In the genomic region with DNA sequence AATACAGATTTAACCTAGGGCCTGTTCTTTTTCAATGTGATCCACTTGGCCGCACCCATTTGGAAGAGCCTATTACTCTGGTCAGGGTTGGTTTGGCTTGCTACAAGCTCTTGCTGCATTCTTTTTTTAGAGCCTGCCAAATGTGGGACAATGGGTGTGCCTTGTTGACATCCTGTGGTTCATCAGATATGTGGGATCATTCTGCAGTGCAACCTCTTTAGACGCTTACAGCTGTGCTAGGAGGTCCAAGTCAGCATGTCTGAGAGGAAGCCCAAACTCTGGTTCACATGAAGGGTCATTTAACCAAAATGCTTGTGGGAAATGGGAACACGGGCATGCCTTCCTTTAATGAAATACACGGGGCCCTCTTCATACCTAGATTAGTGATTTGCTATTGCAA, we compare ENCODE assay signal across 14 cellular contexts.
DNase-seq lines count a peak whose midpoint lies in the region; ATAC-seq and TF ChIP-seq lines count a peak whose summit lies in the region.
"Had no signal": no experiment of that assay in that cellular context is flagged by ENCODE, and none has a peak within 500 bp of the region (broad histone marks: within the 10 kb centered on the region; RNA-seq: fewer than 3 reads in every experiment).

No MANE protein-coding gene starts in this region.

- ATAC-seq in GM18867 (IDR thresholded peaks at IDR 0.05; ENCODE audit: unreplicated experiment): no peak

- DNase-seq in AG08396 (ENCODE audit: low spot score) (peak; percentile 84), H4 (ENCODE audit: low spot score) (peak; percentile 42), dermis blood vessel endothelial cell (peak; percentile 19), kidney tubule cell (ENCODE audit: low spot score) (peak; percentile 4), DMS114 treated with DMSO at 0.1 percent for 48 hours (lab: John Stamatoyannopoulos, UW; ENCODE audit: unreplicated experiment) (no peak), stomach (no peak), NCI-H1092 treated with DMSO at 0.1 percent for 48 hours (lab: John Stamatoyannopoulos, UW) (no peak)
- DNase-seq: AML-193, DMS153, endodermal cell, NCI-H2107, spleen had no signal

- intact Hi-C loops in stomach (cut with DNase I; ENCODE audit: low total_unique reads): no loop called here

- no peaks in the 10 kb centered on the region for H3K27me3 ChIP-seq in stomach
- H3K27me3 ChIP-seq: spleen had no signal

- TF ChIP-seq CTCF in stomach (IDR thresholded peaks at IDR 0.05): no peak

- no peak overlapping the region for H3K4me3 ChIP-seq in stomach
- H3K4me3 ChIP-seq: SK-N-MC, spleen had no signal

- H3K4me1 ChIP-seq in stomach: no peaks in the 10 kb centered on the region
- H3K4me1 ChIP-seq: spleen had no signal

- TF ChIP-seq POLR2A in stomach (IDR thresholded peaks at IDR 0.05): no peak

- no peak overlapping the region for H3K27ac ChIP-seq in stomach
- H3K27ac ChIP-seq: SK-N-MC, spleen had no signal

- H3K36me3 ChIP-seq in stomach: no peaks in the 10 kb centered on the region
- H3K36me3 ChIP-seq: spleen had no signal

- TF ChIP-seq EP300 in stomach (IDR thresholded peaks at IDR 0.05): no peak

- WGBS in stomach, 5 donors: 54 to 74% (median 64%) methylated on average over 4 of the region's 4 CpGs

- H3K9me3 ChIP-seq in stomach: peaks cover 0 to 14% (median 5%) of the 10 kb centered on the region in 4 donors

Comparison
In these comparisons a context has a peak if more than half of its experiments do, and no peak if none do; other contexts are left out.
1. DNase-seq: peak in AG08396 (single experiment), H4 (single experiment), dermis blood vessel endothelial cell (single experiment) and kidney tubule cell (single experiment); none in DMS114 treated with DMSO at 0.1 percent for 48 hours (single experiment), stomach (single experiment) and NCI-H1092 treated with DMSO at 0.1 percent for 48 hours (single experiment).